Comparison of ENCODE assay signal across 12 cellular contexts in genomic region chr1:207589506-207589905, GRCh38. TPM values are rescaled to one million over a fixed set of nuclear protein-coding genes. Genes with fewer than 3 reads are reported as not detected.
"Had no signal": no experiment of that assay in that cellular context is flagged by ENCODE, and none has a peak within 500 bp of the region (broad histone marks: within the 10 kb centered on the region; RNA-seq: fewer than 3 reads in every experiment).

No MANE protein-coding gene starts in this region.

RNA-seq across cellular contexts. Expression of gene CR1L, which starts 55.4 kb away (rescaled TPM):
- total RNA-seq: hepatocyte, kidney epithelial cell, left cardiac atrium, left ventricle myocardium inferior, left ventricle myocardium superior, lower leg skin, lung microvascular endothelial cell, mammary epithelial cell, mesothelial cell of epicardium, mucosa of descending colon, mucosa of gallbladder, myocyte had no signal
